Comparison of ENCODE assay signal across 1 cellular context in genomic region chr4:42638993-42639392, GRCh38.
TF ChIP-seq lines count a peak whose summit lies in the region.

No MANE protein-coding gene starts in this region.

TF ChIP-seq in GM12878, 131 proteins besides CTCF, POLR2A, EP300 and RAD21 (continued from another document and continues in another):
- no peak for TF ChIP-seq MYC (IDR thresholded peaks at IDR 0.05; ENCODE audit: insufficient read depth, insufficient read length, insufficient replicate concordance, low read length, severe bottlenecking)
- TF ChIP-seq JUNB (IDR thresholded peaks at IDR 0.05), result peak; percentile 97
- TF ChIP-seq IRF4 (IDR thresholded peaks at IDR 0.05; ENCODE audit: low read depth, low read length), result peak; percentile 85
- TF ChIP-seq HDGF (IDR thresholded peaks at IDR 0.05), result no peak
- no peak for TF ChIP-seq KDM1A (IDR thresholded peaks at IDR 0.05; ENCODE audit: borderline replicate concordance)
- TF ChIP-seq NR2C1 (IDR thresholded peaks at IDR 0.05), result peak; percentile 45; the same call in 1 of the 2 replicates
- TF ChIP-seq MTA2 (IDR thresholded peaks at IDR 0.05; ENCODE audit: low read depth), result peak; percentile 92
- peak; percentile 75 for TF ChIP-seq CREB1 (IDR thresholded peaks at IDR 0.05; ENCODE audit: low read depth)
- no peak for TF ChIP-seq LARP7 (IDR thresholded peaks at IDR 0.05)
- no peak for TF ChIP-seq HCFC1 (IDR thresholded peaks at IDR 0.05; ENCODE audit: low read length)
- TF ChIP-seq BCL11A (IDR thresholded peaks at IDR 0.05; ENCODE audit: low read depth, low read length), result peak; percentile 95
- peak; percentile 95; the same call in 1 of the 2 replicates for TF ChIP-seq STAT3 (IDR thresholded peaks at IDR 0.05; ENCODE audit: low read depth, low read length)
- TF ChIP-seq PML (IDR thresholded peaks at IDR 0.05; ENCODE audit: low read length), result peak; percentile 77; the same call in 1 of the 2 replicates
- no peak for TF ChIP-seq RBBP5 (conservative IDR thresholded peaks at IDR 0.05)
- peak; percentile 73; the same call in 1 of the 2 replicates for TF ChIP-seq MXI1 (IDR thresholded peaks at IDR 0.05; ENCODE audit: low read depth, low read length)
- TF ChIP-seq TBL1XR1 (IDR thresholded peaks at IDR 0.05; ENCODE audit: low read depth, low read length), result peak; percentile 96
- no peak for TF ChIP-seq ZBTB4 (CRISPR knock-in tag; IDR thresholded peaks at IDR 0.05)
- TF ChIP-seq NBN (IDR thresholded peaks at IDR 0.05), result peak; percentile 80; the same call in 1 of the 2 replicates
- TF ChIP-seq, protein P1, sequence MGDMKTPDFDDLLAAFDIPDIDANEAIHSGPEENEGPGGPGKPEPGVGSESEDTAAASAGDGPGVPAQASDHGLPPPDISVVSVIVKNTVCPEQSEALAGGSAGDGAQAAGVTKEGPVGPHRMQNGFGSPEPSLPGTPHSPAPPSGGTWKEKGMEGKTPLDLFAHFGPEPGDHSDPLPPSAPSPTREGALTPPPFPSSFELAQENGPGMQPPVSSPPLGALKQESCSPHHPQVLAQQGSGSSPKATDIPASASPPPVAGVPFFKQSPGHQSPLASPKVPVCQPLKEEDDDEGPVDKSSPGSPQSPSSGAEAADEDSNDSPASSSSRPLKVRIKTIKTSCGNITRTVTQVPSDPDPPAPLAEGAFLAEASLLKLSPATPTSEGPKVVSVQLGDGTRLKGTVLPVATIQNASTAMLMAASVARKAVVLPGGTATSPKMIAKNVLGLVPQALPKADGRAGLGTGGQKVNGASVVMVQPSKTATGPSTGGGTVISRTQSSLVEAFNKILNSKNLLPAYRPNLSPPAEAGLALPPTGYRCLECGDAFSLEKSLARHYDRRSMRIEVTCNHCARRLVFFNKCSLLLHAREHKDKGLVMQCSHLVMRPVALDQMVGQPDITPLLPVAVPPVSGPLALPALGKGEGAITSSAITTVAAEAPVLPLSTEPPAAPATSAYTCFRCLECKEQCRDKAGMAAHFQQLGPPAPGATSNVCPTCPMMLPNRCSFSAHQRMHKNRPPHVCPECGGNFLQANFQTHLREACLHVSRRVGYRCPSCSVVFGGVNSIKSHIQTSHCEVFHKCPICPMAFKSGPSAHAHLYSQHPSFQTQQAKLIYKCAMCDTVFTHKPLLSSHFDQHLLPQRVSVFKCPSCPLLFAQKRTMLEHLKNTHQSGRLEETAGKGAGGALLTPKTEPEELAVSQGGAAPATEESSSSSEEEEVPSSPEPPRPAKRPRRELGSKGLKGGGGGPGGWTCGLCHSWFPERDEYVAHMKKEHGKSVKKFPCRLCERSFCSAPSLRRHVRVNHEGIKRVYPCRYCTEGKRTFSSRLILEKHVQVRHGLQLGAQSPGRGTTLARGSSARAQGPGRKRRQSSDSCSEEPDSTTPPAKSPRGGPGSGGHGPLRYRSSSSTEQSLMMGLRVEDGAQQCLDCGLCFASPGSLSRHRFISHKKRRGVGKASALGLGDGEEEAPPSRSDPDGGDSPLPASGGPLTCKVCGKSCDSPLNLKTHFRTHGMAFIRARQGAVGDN (IDR thresholded peaks at IDR 0.05), result peak; percentile 51; the same call in 1 of the 2 replicates
- peak; percentile 59 for TF ChIP-seq CUX1 (IDR thresholded peaks at IDR 0.05; ENCODE audit: insufficient replicate concordance, low read depth, low read length)
- no peak for TF ChIP-seq SUPT20H (IDR thresholded peaks at IDR 0.05; ENCODE audit: borderline replicate concordance, control insufficient read depth, low read depth, low read length)
- no peak for TF ChIP-seq ZNF274 (IDR thresholded peaks at IDR 0.05; ENCODE audit: insufficient read depth, insufficient read length)
- no peak for TF ChIP-seq SMC3 (IDR thresholded peaks at IDR 0.05; ENCODE audit: borderline replicate concordance, low read length)
- TF ChIP-seq GABPA (IDR thresholded peaks at IDR 0.05; ENCODE audit: low read depth), result peak; percentile 55; the same call in 1 of the 2 replicates
- TF ChIP-seq SMAD1 (IDR thresholded peaks at IDR 0.05; ENCODE audit: low read depth, partially characterized antibody), result no peak
- 0 out of 2 replicates have a peak, but pooled peaks have one; percentile 64 for TF ChIP-seq PAX5 (IDR thresholded peaks at IDR 0.05; ENCODE audit: borderline replicate concordance, low read depth, low read length)
- TF ChIP-seq IRF3 (IDR thresholded peaks at IDR 0.05), result no peak
- no peak for TF ChIP-seq SIX5 (IDR thresholded peaks at IDR 0.05; ENCODE audit: low read depth, low read length, severe bottlenecking)
- TF ChIP-seq POU2F2 (IDR thresholded peaks at IDR 0.05; ENCODE audit: borderline replicate concordance, low read depth, low read length), result 0 out of 3 replicates have a peak, but pooled peaks have one; percentile 63
- peak; percentile 53; the same call in 1 of the 2 replicates for TF ChIP-seq ZNF384 (IDR thresholded peaks at IDR 0.05; ENCODE audit: borderline replicate concordance, low read depth, low read length)
- TF ChIP-seq, protein P2, sequence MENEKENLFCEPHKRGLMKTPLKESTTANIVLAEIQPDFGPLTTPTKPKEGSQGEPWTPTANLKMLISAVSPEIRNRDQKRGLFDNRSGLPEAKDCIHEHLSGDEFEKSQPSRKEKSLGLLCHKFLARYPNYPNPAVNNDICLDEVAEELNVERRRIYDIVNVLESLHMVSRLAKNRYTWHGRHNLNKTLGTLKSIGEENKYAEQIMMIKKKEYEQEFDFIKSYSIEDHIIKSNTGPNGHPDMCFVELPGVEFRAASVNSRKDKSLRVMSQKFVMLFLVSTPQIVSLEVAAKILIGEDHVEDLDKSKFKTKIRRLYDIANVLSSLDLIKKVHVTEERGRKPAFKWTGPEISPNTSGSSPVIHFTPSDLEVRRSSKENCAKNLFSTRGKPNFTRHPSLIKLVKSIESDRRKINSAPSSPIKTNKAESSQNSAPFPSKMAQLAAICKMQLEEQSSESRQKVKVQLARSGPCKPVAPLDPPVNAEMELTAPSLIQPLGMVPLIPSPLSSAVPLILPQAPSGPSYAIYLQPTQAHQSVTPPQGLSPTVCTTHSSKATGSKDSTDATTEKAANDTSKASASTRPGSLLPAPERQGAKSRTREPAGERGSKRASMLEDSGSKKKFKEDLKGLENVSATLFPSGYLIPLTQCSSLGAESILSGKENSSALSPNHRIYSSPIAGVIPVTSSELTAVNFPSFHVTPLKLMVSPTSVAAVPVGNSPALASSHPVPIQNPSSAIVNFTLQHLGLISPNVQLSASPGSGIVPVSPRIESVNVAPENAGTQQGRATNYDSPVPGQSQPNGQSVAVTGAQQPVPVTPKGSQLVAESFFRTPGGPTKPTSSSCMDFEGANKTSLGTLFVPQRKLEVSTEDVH (IDR thresholded peaks at IDR 0.05; ENCODE audit: low read depth, partially characterized antibody), result no peak
- TF ChIP-seq ZNF217 (IDR thresholded peaks at IDR 0.05), result no peak
- TF ChIP-seq, protein P3, sequence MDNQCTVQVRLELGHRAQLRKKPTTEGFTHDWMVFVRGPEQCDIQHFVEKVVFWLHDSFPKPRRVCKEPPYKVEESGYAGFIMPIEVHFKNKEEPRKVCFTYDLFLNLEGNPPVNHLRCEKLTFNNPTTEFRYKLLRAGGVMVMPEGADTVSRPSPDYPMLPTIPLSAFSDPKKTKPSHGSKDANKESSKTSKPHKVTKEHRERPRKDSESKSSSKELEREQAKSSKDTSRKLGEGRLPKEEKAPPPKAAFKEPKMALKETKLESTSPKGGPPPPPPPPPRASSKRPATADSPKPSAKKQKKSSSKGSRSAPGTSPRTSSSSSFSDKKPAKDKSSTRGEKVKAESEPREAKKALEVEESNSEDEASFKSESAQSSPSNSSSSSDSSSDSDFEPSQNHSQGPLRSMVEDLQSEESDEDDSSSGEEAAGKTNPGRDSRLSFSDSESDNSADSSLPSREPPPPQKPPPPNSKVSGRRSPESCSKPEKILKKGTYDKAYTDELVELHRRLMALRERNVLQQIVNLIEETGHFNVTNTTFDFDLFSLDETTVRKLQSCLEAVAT (IDR thresholded peaks at IDR 0.05), result peak; percentile 71
- peak; percentile 57 for TF ChIP-seq SP1 (IDR thresholded peaks at IDR 0.05; ENCODE audit: low read depth, low read length)
- peak; percentile 23; the same call in 1 of the 2 replicates for TF ChIP-seq CBX5 (IDR thresholded peaks at IDR 0.05; ENCODE audit: low read depth)
- TF ChIP-seq TAF1 (IDR thresholded peaks at IDR 0.05; ENCODE audit: borderline replicate concordance, low read depth, low read length), result peak; percentile 15; the same call in 1 of the 2 replicates
- TF ChIP-seq JUND (IDR thresholded peaks at IDR 0.05; ENCODE audit: low read depth, low read length), result peak; percentile 67; the same call in 1 of the 2 replicates
- peak; percentile 67 for TF ChIP-seq ATF7 (IDR thresholded peaks at IDR 0.05; ENCODE audit: low read depth)
- no peak for TF ChIP-seq FOXK2 (IDR thresholded peaks at IDR 0.05)
- TF ChIP-seq NKRF (conservative IDR thresholded peaks at IDR 0.05), result 0 out of 2 replicates have a peak, but pooled peaks have one; percentile 27
- TF ChIP-seq ZNF24 (IDR thresholded peaks at IDR 0.05), result peak; percentile 68
- TF ChIP-seq SRF (IDR thresholded peaks at IDR 0.05; ENCODE audit: low read depth in 2 of 2, low read length in 2 of 2), result 0 out of 4 replicates have a peak, but pooled peaks of 1 of the 2 experiments have one; percentile 38
- TF ChIP-seq EGR1 (IDR thresholded peaks at IDR 0.05; ENCODE audit: borderline replicate concordance in 1 of 2, low read depth in 2 of 2, low read length in 2 of 2), result no peak
- TF ChIP-seq TARDBP (IDR thresholded peaks at IDR 0.05; ENCODE audit: borderline replicate concordance), result no peak
